14 cellular contexts compared by ENCODE assay signal in the genomic region with DNA sequence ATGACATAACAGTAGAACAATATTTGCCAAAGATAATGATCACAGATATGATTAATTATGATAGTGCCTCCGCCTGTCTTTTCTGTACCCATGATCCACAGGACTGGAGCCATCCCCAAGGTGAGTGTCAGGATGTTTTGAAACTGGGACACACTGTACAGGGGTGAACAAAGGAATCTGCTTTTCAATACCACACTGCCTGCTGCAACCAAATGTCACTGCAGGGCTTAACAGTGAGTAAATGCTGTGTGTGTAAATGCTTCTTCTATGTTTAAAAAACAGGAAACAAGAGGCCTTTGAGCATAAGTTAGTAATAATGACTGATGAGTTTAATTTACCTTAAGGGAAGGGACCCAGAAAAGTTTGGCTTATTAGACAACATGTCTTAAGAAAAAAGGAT.
DNase-seq lines count a peak whose midpoint lies in the region; ATAC-seq and TF ChIP-seq lines count a peak whose summit lies in the region.
"Had no signal": no experiment of that assay in that cellular context is flagged by ENCODE, and none has a peak within 500 bp of the region (broad histone marks: within the 10 kb centered on the region; RNA-seq: fewer than 3 reads in every experiment).

No MANE protein-coding gene starts in this region.

- ATAC-seq in GM23338 (no peak), left colon (peak; percentile 48), GM18870 (IDR thresholded peaks at IDR 0.05; ENCODE audit: unreplicated experiment) (no peak), GM19467 (IDR thresholded peaks at IDR 0.05; ENCODE audit: unreplicated experiment) (no peak)

- H3K4me1 Mint-ChIP-seq in GM23338 (peaks cover 29% of the 10 kb centered on the region), brain (peaks cover 29% of the 10 kb centered on the region)

- peaks cover 12% of the 10 kb centered on the region; the same call in 1 of the 2 replicates for H3K4me1 ChIP-seq in GM23338 (ENCODE audit: insufficient read depth)
- H3K4me1 ChIP-seq: BLaER1 treated with 17β-estradiol and CSF1 and Interleukin-3, amounts not matched to agents 10 nM and 100 nM had no signal

- H3K27me3 ChIP-seq in GM23338 (ENCODE audit: insufficient read depth): no peaks in the 10 kb centered on the region
- H3K27me3 ChIP-seq: BLaER1 treated with 17β-estradiol and CSF1 and Interleukin-3, amounts not matched to agents 10 nM and 100 nM; SJCRH30 had no signal

- H3K79me2 ChIP-seq in GM23338 (replicated peaks; ENCODE audit: insufficient read depth): no peaks in the 10 kb centered on the region

- H3K36me3 Mint-ChIP-seq in GM23338 (ENCODE audit: low read depth) (no peaks in the 10 kb centered on the region; the same call in 2 of the 3 replicates), brain (peaks cover 17% of the 10 kb centered on the region)

- DNase-seq in DMS79 treated with DMSO at 0.1 percent for 48 hours (lab: John Stamatoyannopoulos, UW) (peak; percentile 42), DMS79 (lab: John Stamatoyannopoulos, UW) (no peak), GM23338 (ENCODE audit: low spot score) (no peak), left colon (no peak), NCI-H1417 (lab: John Stamatoyannopoulos, UW) (no peak)
- DNase-seq: 8988T, COR-L47, NCI-H1048, NCI-H748 treated with DMSO at 0.1 percent for 48 hours, SJCRH30 had no signal

- no peaks in the 10 kb centered on the region for H3K9me2 ChIP-seq in GM23338 (ENCODE audit: insufficient read depth)

- H2AFZ ChIP-seq in GM23338: no peak overlapping the region

- no peak for TF ChIP-seq CTCF in GM23338 (conservative IDR thresholded peaks at IDR 0.05; ENCODE audit: low read depth in 2 of 2)
- no peak for TF ChIP-seq CTCF in brain (conservative IDR thresholded peaks at IDR 0.05)

- no peaks in the 10 kb centered on the region for H4K20me1 ChIP-seq in GM23338 (replicated peaks; ENCODE audit: insufficient read depth)
- H4K20me1 ChIP-seq: BLaER1 treated with 17β-estradiol and CSF1 and Interleukin-3, amounts not matched to agents 10 nM and 100 nM had no signal

- H3K4me3 Mint-ChIP-seq in GM23338: no peak overlapping the region
- peak overlapping the region in 1 of 5 experiments; percentile 33 for H3K4me3 Mint-ChIP-seq in brain

- H3K4me2 ChIP-seq in GM23338: peak overlapping the region; percentile 30
- H3K4me2 ChIP-seq: BLaER1 treated with 17β-estradiol and CSF1 and Interleukin-3, amounts not matched to agents 10 nM and 100 nM had no signal

- H3F3A ChIP-seq in GM23338 (replicated peaks; ENCODE audit: low read depth): no peaks in the 10 kb centered on the region

- no peak overlapping the region for H3K27ac ChIP-seq in GM23338 (ENCODE audit: low read depth)
- H3K27ac ChIP-seq: BLaER1 treated with 17β-estradiol and CSF1 and Interleukin-3, amounts not matched to agents 10 nM and 100 nM; SJCRH30 had no signal

- no peaks in the 10 kb centered on the region for H3K36me3 ChIP-seq in GM23338 (ENCODE audit: insufficient read depth)
- H3K36me3 ChIP-seq: SJCRH30 had no signal

- intact Hi-C loops in left colon (cut with DNase I, micrococcal nuclease): no loop called here

- H3K4me3 ChIP-seq in GM23338: no peak overlapping the region
- H3K4me3 ChIP-seq: BLaER1 treated with 17β-estradiol and CSF1 and Interleukin-3, amounts not matched to agents 10 nM and 100 nM; SJCRH30 had no signal

- H3K9me3 Mint-ChIP-seq in GM23338 (no peaks in the 10 kb centered on the region), brain (no peaks in the 10 kb centered on the region)

- no peaks in the 10 kb centered on the region for H3K27me3 Mint-ChIP-seq in GM23338 (ENCODE audit: insufficient read depth, low read depth, poor library complexity)
- no peaks in the 10 kb centered on the region for H3K27me3 Mint-ChIP-seq in brain

- H3K27ac Mint-ChIP-seq in GM23338: 0 out of 2 replicates have a peak overlapping the region, but pooled peaks have one; percentile 28
- peak overlapping the region in 4 of 5 experiments; percentile 73 to 91 (median 74) for H3K27ac Mint-ChIP-seq in brain

TF ChIP-seq in GM23338, 12 proteins besides CTCF, POLR2A, EP300 and RAD21:
- no peak for TF ChIP-seq POLR2AphosphoS5 (IDR thresholded peaks at IDR 0.05; ENCODE audit: low read depth)
- TF ChIP-seq STAT1 (IDR thresholded peaks at IDR 0.05; ENCODE audit: unreplicated experiment): no peak
TF ChIP-seq in GM23338: peak in this region for 0.
